In genomic region chr10:25557136-25557535, GRCh38 we compare ENCODE assay signal across 21 cellular contexts.
DNase-seq lines count a peak whose midpoint lies in the region; ATAC-seq, FAIRE-seq and TF ChIP-seq lines count a peak whose summit lies in the region.
"Had no signal": no experiment of that assay in that cellular context is flagged by ENCODE, and none has a peak within 500 bp of the region (broad histone marks: within the 10 kb centered on the region; RNA-seq: fewer than 3 reads in every experiment).

No MANE protein-coding gene starts in this region.

- POLR2A ChIA-PET in HEK293 (lab: Yijun Ruan, JAX): interaction anchor here (0.5 kb wide), 1 partner anchor 36 kb away, joined by 3 read pairs; no protein-coding TSS in a partner anchor

- H3K9me3 ChIP-seq in HEK293 (ENCODE audit: control insufficient read depth, insufficient read depth, low read depth, low read length): no peaks in the 10 kb centered on the region
- no peaks in the 10 kb centered on the region for H3K9me3 ChIP-seq in astrocyte (ENCODE audit: insufficient read depth, low read depth, low read length)
- H3K9me3 ChIP-seq in hepatocyte (ENCODE audit: low read depth): no peaks in the 10 kb centered on the region
- no peaks in the 10 kb centered on the region for H3K9me3 ChIP-seq in smooth muscle cell (replicated peaks; ENCODE audit: low read depth)
- H3K9me3 ChIP-seq in HAP-1: no peaks in the 10 kb centered on the region
- H3K9me3 ChIP-seq: SJCRH30 had no signal

- no peak overlapping the region for H2AFZ ChIP-seq in astrocyte (ENCODE audit: low read depth, low read length)
- no peak overlapping the region for H2AFZ ChIP-seq in hepatocyte
- peak overlapping the region; percentile 75 for H2AFZ ChIP-seq in smooth muscle cell (ENCODE audit: low read depth)

- peak overlapping the region; percentile 61 for H3K4me2 ChIP-seq in astrocyte (ENCODE audit: low read length)
- H3K4me2 ChIP-seq in hepatocyte: peak overlapping the region; percentile 25
- peak overlapping the region; percentile 72 for H3K4me2 ChIP-seq in smooth muscle cell

- H3K9me3 Mint-ChIP-seq in astrocyte (ENCODE audit: unreplicated experiment): no peaks in the 10 kb centered on the region
- H3K9me3 Mint-ChIP-seq: CD14-positive monocyte, H9 had no signal

- peak overlapping the region; percentile 25; the same call in 1 of the 2 replicates for H3K27ac ChIP-seq in HEK293 (ENCODE audit: extremely low read depth, low read depth, low read length)
- H3K27ac ChIP-seq in astrocyte (ENCODE audit: low read depth, low read length): peak overlapping the region; percentile 60
- H3K27ac ChIP-seq in hepatocyte: peak overlapping the region; percentile 66
- peak overlapping the region; percentile 86 for H3K27ac ChIP-seq in smooth muscle cell (ENCODE audit: low read depth)
- H3K27ac ChIP-seq: HL-60, RWPE1, SJCRH30 had no signal

- no peak for FAIRE-seq in astrocyte (lab: Jason Lieb, UNC)

- DNase-seq in astrocyte (ENCODE audit: low read depth) (peak; percentile 40), hepatocyte (ENCODE audit: low spot score) (no peak), smooth muscle cell (lab: John Stamatoyannopoulos, UW; ENCODE audit: unreplicated experiment) (no peak), HAP-1 (ENCODE audit: low spot score in 2 of 2) (no peak)
- DNase-seq: ACHN, AML-193, Caco-2, H9, NCI-H1417 treated with DMSO at 0.1 percent for 48 hours, NCI-H2029, NCI-H2171 treated with DMSO at 0.1 percent for 48 hours, NCI-H510A, NCI-H82, SJCRH30 had no signal

- H3K36me3 ChIP-seq in HEK293 (ENCODE audit: control insufficient read depth in 2 of 2, insufficient read depth in 1 of 2, low read length in 2 of 2) (no peaks in the 10 kb centered on the region), astrocyte (ENCODE audit: insufficient read depth, low read length) (no peaks in the 10 kb centered on the region), hepatocyte (replicated peaks; ENCODE audit: insufficient read depth, low read depth) (no peaks in the 10 kb centered on the region), smooth muscle cell (ENCODE audit: low read depth) (no peaks in the 10 kb centered on the region), HAP-1 (replicated peaks) (no peaks in the 10 kb centered on the region)

- ATAC-seq in GM21737 (IDR thresholded peaks at IDR 0.05; ENCODE audit: unreplicated experiment) (no peak), HG02571 (IDR thresholded peaks at IDR 0.05; ENCODE audit: unreplicated experiment) (no peak)
- ATAC-seq: PC-3 had no signal

- H3K27me3 Mint-ChIP-seq in astrocyte (ENCODE audit: low read depth, unreplicated experiment): no peaks in the 10 kb centered on the region

- CTCF ChIA-PET in HEK293 (lab: Yijun Ruan, JAX): interaction anchor here (0.5 to 0.9 kb wide), 2 partner anchors 34 to 127 kb away, joined by 3 read pairs; no protein-coding TSS in a partner anchor

- H3K4me3 Mint-ChIP-seq in astrocyte (ENCODE audit: unreplicated experiment): no peak overlapping the region
- H3K4me3 Mint-ChIP-seq: CD14-positive monocyte, H9 had no signal

- H3K27me3 ChIP-seq in astrocyte (ENCODE audit: insufficient read depth, low read length) (no peaks in the 10 kb centered on the region), hepatocyte (no peaks in the 10 kb centered on the region), smooth muscle cell (ENCODE audit: low read depth) (no peaks in the 10 kb centered on the region), HAP-1 (ENCODE audit: low read depth) (no peaks in the 10 kb centered on the region)
- H3K27me3 ChIP-seq: SJCRH30 had no signal

- H3F3A ChIP-seq in smooth muscle cell (ENCODE audit: low read depth): peaks cover 9% of the 10 kb centered on the region

- H4K20me1 ChIP-seq in astrocyte (ENCODE audit: insufficient read depth, low read length) (no peaks in the 10 kb centered on the region), hepatocyte (ENCODE audit: insufficient read depth, poor library complexity, severe bottlenecking) (no peaks in the 10 kb centered on the region), smooth muscle cell (ENCODE audit: low read depth) (no peaks in the 10 kb centered on the region)

- H3K9ac ChIP-seq in astrocyte (ENCODE audit: low read length): peak overlapping the region; percentile 11
- H3K9ac ChIP-seq in smooth muscle cell (ENCODE audit: low read depth): no peak overlapping the region

- no peaks in the 10 kb centered on the region for H3K79me2 ChIP-seq in astrocyte (ENCODE audit: insufficient read depth, low read length)
- H3K79me2 ChIP-seq in hepatocyte: no peaks in the 10 kb centered on the region
- no peaks in the 10 kb centered on the region for H3K79me2 ChIP-seq in smooth muscle cell (ENCODE audit: low read depth)

- in situ Hi-C loops in HAP-1 (cut with MboI; ENCODE audit: low sequenced_read_pairs): no loop called here

- H3K4me1 ChIP-seq in HEK293 (ENCODE audit: control insufficient read depth, insufficient read depth, low read length) (peaks cover 5% of the 10 kb centered on the region), astrocyte (ENCODE audit: insufficient read depth, low read length) (peaks cover 15% of the 10 kb centered on the region), hepatocyte (ENCODE audit: insufficient read depth) (no peaks in the 10 kb centered on the region), smooth muscle cell (ENCODE audit: low read depth) (peaks cover 2% of the 10 kb centered on the region), HAP-1 (peaks cover 16% of the 10 kb centered on the region)
- H3K4me1 ChIP-seq: Caco-2, SJCRH30 had no signal

- 57% methylated on average over 3 of the region's 3 CpGs for WGBS in hepatocyte (ENCODE audit: low lambda C conversion rate, missing lambda C conversion rate)
- WGBS in smooth muscle cell (ENCODE audit: low lambda C conversion rate): 39% methylated on average over 3 of the region's 3 CpGs

- H3K4me1 Mint-ChIP-seq in astrocyte (ENCODE audit: low read depth, unreplicated experiment): peaks cover 15% of the 10 kb centered on the region
- H3K4me1 Mint-ChIP-seq: CD14-positive monocyte had no signal

- TF ChIP-seq CTCF in HEK293 (tag by site-specific recombination; IDR thresholded peaks at IDR 0.05): no peak
- TF ChIP-seq CTCF in astrocyte (IDR thresholded peaks at IDR 0.05; ENCODE audit: insufficient read depth, low read depth, low read length): no peak
- no peak for TF ChIP-seq CTCF in hepatocyte (IDR thresholded peaks at IDR 0.05; ENCODE audit: poor library complexity)
- TF ChIP-seq CTCF in smooth muscle cell (IDR thresholded peaks at IDR 0.05; ENCODE audit: borderline replicate concordance, insufficient read depth, poor library complexity, severe bottlenecking): no peak

- H3K27ac Mint-ChIP-seq in astrocyte (ENCODE audit: unreplicated experiment): no peak overlapping the region
- H3K27ac Mint-ChIP-seq: CD14-positive monocyte had no signal

- H3K9me2 ChIP-seq in hepatocyte (replicated peaks; ENCODE audit: insufficient read depth): no peaks in the 10 kb centered on the region

- H3K4me3 ChIP-seq in HEK293 (ENCODE audit: low read depth, low read length) (no peak overlapping the region), astrocyte (ENCODE audit: insufficient read depth, low read depth, low read length) (no peak overlapping the region), hepatocyte (no peak overlapping the region), smooth muscle cell (no peak overlapping the region), HAP-1 (no peak overlapping the region)
- H3K4me3 ChIP-seq: SJCRH30 had no signal

- no peaks in the 10 kb centered on the region for H3K36me3 Mint-ChIP-seq in astrocyte (ENCODE audit: low read depth, unreplicated experiment)
- H3K36me3 Mint-ChIP-seq: CD14-positive monocyte had no signal

TF ChIP-seq in HEK293, 187 proteins besides CTCF, POLR2A, EP300 and RAD21:
- TF ChIP-seq PRDM6 (tag by site-specific recombination; IDR thresholded peaks at IDR 0.05) (no peak), OVOL3 (tag by site-specific recombination; IDR thresholded peaks at IDR 0.05) (no peak)
TF ChIP-seq in HEK293: peak in this region for 0.

Comparison
In these comparisons a context has a peak if more than half of its experiments do, and no peak if none do; other contexts are left out.
1. H3K27ac ChIP-seq: peak in every context shown above with its lines; median percentile 86 in smooth muscle cell; 66 in hepatocyte; 60 in astrocyte; 25 in HEK293.